8 cellular contexts compared by ENCODE assay signal in the genomic region with DNA sequence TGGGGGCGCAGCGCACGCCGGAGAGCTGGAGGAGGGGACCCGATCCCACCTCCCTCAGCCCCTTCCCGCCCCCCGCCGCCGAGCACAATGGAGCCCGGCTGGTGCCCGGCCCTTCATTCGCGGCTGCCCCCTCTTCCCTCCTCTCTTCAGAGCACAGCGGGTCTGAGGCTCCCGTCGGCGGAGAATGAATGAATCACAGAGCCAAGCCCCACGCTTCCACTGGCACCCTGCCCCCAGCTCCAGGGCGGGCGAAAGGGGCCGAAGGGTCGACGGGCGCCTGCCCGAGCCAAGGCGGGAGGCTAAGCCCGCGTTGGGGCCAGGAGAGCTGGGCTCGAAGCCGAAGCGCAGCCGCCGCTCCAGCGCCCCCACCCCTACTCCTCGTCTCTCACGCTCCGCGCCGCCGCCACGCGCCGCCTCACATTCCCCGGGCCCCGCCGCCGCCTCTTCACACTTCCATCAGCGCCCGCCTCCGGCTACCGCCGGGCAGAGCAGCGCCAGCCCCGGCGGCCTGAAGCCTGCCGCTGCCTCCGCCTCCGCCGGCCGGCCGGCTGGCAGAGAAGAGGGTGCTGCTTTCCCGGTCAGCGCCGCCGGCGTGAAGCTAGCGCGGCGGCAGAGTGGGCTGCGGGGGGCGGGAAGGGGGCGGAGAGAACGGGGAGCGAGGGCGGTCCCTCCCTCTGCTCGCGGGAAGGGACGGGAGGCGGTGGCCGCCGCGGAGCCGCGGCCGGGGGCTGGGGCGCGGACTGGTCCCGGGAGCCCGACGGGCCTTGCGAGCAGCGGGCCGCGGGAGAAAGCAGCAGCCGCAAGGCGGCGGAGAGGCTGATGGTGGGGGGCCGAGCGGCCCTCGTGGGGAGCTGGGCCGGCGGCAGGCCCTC. TPM values are rescaled to one million over a fixed set of nuclear protein-coding genes. Genes with fewer than 3 reads are reported as not detected.
DNase-seq lines count a peak whose midpoint lies in the region; ATAC-seq and TF ChIP-seq lines count a peak whose summit lies in the region.

A gene with protein sequence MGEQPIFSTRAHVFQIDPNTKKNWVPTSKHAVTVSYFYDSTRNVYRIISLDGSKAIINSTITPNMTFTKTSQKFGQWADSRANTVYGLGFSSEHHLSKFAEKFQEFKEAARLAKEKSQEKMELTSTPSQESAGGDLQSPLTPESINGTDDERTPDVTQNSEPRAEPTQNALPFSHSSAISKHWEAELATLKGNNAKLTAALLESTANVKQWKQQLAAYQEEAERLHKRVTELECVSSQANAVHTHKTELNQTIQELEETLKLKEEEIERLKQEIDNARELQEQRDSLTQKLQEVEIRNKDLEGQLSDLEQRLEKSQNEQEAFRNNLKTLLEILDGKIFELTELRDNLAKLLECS (minus strand): TSS at position 616 of the 872 bp plus-strand sequence. CDS start 1,360 bp downstream, outside the sequence.

- TF ChIP-seq CTCF in AG04450 (IDR thresholded peaks at IDR 0.05; ENCODE audit: low read depth, low read length) = no peak
- no peak for TF ChIP-seq CTCF in liver (IDR thresholded peaks at IDR 0.05; ENCODE audit: low read depth, low read length, missing input control)

- H3K9me3 ChIP-seq in AG04450 (ENCODE audit: control insufficient read depth, insufficient read depth, low read length) = no peaks in the 10 kb centered on the region; the same call in 1 of the 2 replicates
- H3K9me3 ChIP-seq in liver (ENCODE audit: control insufficient read depth in 4 of 4, low read length in 3 of 4) = no peaks in the 10 kb centered on the region

- H3K4me3 ChIP-seq in AG04450 (ENCODE audit: low read depth, low read length) (peak within 1 kb of the TSS; percentile 66), liver (ENCODE audit: low read depth in 1 of 3, low read length in 3 of 3) (peak within 1 kb of the TSS; percentile 74 to 98 (median 82))

- H3K27ac ChIP-seq in AG04450 (ENCODE audit: low read depth, low read length) (peak within 1 kb of the TSS; percentile 92), liver (ENCODE audit: low read depth in 1 of 2, low read length in 2 of 2) (peak within 1 kb of the TSS; percentile 97)

- POLR2A ChIA-PET in AG04450 (lab: Yijun Ruan, JAX) = interaction anchor here (0.6 to 2.5 kb wide), 12 partner anchors 10 to 922 kb away, joined by 3 to 10 read pairs (median 4); a partner anchor contains a TSS

- H3K27me3 ChIP-seq in AG04450 (ENCODE audit: control insufficient read depth, insufficient read depth, low read length) (no peaks in the 10 kb centered on the region), liver (ENCODE audit: control insufficient read depth in 4 of 4, insufficient read depth in 4 of 4, low read length in 3 of 4) (peaks cover 0 to 9% (median 1%) of the 10 kb centered on the region in 4 donors)

- H3K36me3 ChIP-seq in liver (ENCODE audit: control insufficient read depth in 4 of 4, insufficient read depth in 3 of 4, low read depth in 1 of 4, low read length in 3 of 4) = no peaks in the 10 kb centered on the region

- no peak for TF ChIP-seq RAD21 in liver (IDR thresholded peaks at IDR 0.05)

- CTCF ChIA-PET in AG04450 (lab: Charles Lee) = interaction anchor here (0.8 to 2.2 kb wide), 3 partner anchors 49 to 493 kb away, joined by 4 to 7 read pairs (median 4); no protein-coding TSS in a partner anchor

- WGBS in liver = under 1% methylated on average over 102 of the region's 102 CpGs

- peak within 1 kb of the TSS; percentile 75 to 97 for H3K9ac ChIP-seq in liver (ENCODE audit: low read depth in 1 of 2, low read length in 2 of 2)

- DNase-seq in AG04450 (ENCODE audit: low read depth, low spot score) = peak; percentile 36
- peak; percentile 61 for DNase-seq in NCI-H446 treated with DMSO at 0.1 percent for 48 hours (lab: John Stamatoyannopoulos, UW)
- peak; percentile 55 to 59 for DNase-seq in activated CD4-positive, alpha-beta T cell treated with anti-CD3 and anti-CD28 coated beads, Interleukin-2, amount 50 U/mL, for 24 hours (ENCODE audit: low read depth in 1 of 2, low spot score in 1 of 2)
- DNase-seq in dedifferentiated amniotic fluid mesenchymal stem cell (ENCODE audit: extremely low spot score) = peak; percentile 63
- peak; percentile 74 to 79 for DNase-seq in stimulated activated CD4-positive, alpha-beta T cell treated with anti-CD3 and anti-CD28 coated beads, Interleukin-4, amount 100 ng/mL, for 4 hours

- peaks cover 4 to 18% (median 10%) of the 10 kb centered on the region in 4 donors for H3K4me1 ChIP-seq in liver (ENCODE audit: control insufficient read depth in 4 of 4, insufficient read depth in 4 of 4, low read length in 3 of 4)

- ATAC-seq in GM18861 (IDR thresholded peaks at IDR 0.05; ENCODE audit: unreplicated experiment) (peak; percentile 29), HG03097 (IDR thresholded peaks at IDR 0.05; ENCODE audit: low FRiP score, unreplicated experiment) (peak; percentile 48)

TF ChIP-seq in liver, 16 proteins besides CTCF, POLR2A, EP300 and RAD21:
- TF ChIP-seq HNF4G (IDR thresholded peaks at IDR 0.05) (no peak), FOXA1 (IDR thresholded peaks at IDR 0.05) (no peak), YY1 (IDR thresholded peaks at IDR 0.05) (no peak), EGR1 (IDR thresholded peaks at IDR 0.05; ENCODE audit: low read depth in 2 of 2) (no peak), GABPA (IDR thresholded peaks at IDR 0.05 in 1 of 2, conservative IDR thresholded peaks at IDR 0.05 in 1 of 2) (no peak), JUND (IDR thresholded peaks at IDR 0.05) (no peak), HNF4A (conservative IDR thresholded peaks at IDR 0.05) (no peak), TAF1 (conservative IDR thresholded peaks at IDR 0.05) (no peak), FOXA2 (IDR thresholded peaks at IDR 0.05) (no peak), NR2F2 (IDR thresholded peaks at IDR 0.05) (no peak), SP1 (IDR thresholded peaks at IDR 0.05) (no peak), RXRA (IDR thresholded peaks at IDR 0.05) (no peak)
- TF ChIP-seq, protein P1, sequence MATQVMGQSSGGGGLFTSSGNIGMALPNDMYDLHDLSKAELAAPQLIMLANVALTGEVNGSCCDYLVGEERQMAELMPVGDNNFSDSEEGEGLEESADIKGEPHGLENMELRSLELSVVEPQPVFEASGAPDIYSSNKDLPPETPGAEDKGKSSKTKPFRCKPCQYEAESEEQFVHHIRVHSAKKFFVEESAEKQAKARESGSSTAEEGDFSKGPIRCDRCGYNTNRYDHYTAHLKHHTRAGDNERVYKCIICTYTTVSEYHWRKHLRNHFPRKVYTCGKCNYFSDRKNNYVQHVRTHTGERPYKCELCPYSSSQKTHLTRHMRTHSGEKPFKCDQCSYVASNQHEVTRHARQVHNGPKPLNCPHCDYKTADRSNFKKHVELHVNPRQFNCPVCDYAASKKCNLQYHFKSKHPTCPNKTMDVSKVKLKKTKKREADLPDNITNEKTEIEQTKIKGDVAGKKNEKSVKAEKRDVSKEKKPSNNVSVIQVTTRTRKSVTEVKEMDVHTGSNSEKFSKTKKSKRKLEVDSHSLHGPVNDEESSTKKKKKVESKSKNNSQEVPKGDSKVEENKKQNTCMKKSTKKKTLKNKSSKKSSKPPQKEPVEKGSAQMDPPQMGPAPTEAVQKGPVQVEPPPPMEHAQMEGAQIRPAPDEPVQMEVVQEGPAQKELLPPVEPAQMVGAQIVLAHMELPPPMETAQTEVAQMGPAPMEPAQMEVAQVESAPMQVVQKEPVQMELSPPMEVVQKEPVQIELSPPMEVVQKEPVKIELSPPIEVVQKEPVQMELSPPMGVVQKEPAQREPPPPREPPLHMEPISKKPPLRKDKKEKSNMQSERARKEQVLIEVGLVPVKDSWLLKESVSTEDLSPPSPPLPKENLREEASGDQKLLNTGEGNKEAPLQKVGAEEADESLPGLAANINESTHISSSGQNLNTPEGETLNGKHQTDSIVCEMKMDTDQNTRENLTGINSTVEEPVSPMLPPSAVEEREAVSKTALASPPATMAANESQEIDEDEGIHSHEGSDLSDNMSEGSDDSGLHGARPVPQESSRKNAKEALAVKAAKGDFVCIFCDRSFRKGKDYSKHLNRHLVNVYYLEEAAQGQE (IDR thresholded peaks at IDR 0.05) = no peak
- TF ChIP-seq, protein P2, sequence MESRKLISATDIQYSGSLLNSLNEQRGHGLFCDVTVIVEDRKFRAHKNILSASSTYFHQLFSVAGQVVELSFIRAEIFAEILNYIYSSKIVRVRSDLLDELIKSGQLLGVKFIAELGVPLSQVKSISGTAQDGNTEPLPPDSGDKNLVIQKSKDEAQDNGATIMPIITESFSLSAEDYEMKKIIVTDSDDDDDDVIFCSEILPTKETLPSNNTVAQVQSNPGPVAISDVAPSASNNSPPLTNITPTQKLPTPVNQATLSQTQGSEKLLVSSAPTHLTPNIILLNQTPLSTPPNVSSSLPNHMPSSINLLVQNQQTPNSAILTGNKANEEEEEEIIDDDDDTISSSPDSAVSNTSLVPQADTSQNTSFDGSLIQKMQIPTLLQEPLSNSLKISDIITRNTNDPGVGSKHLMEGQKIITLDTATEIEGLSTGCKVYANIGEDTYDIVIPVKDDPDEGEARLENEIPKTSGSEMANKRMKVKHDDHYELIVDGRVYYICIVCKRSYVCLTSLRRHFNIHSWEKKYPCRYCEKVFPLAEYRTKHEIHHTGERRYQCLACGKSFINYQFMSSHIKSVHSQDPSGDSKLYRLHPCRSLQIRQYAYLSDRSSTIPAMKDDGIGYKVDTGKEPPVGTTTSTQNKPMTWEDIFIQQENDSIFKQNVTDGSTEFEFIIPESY (IDR thresholded peaks at IDR 0.05) = no peak
- TF ChIP-seq, protein P3, sequence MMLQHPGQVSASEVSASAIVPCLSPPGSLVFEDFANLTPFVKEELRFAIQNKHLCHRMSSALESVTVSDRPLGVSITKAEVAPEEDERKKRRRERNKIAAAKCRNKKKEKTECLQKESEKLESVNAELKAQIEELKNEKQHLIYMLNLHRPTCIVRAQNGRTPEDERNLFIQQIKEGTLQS (IDR thresholded peaks at IDR 0.05) = no peak
- TF ChIP-seq, protein P4, sequence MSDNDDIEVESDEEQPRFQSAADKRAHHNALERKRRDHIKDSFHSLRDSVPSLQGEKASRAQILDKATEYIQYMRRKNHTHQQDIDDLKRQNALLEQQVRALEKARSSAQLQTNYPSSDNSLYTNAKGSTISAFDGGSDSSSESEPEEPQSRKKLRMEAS (IDR thresholded peaks at IDR 0.05) = no peak
TF ChIP-seq in liver: peak in this region for 0.

RNA-seq across cellular contexts. Expression of the gene that starts here (rescaled TPM):
- 4.4 and 5.1 TPM in 2 replicates for polyA plus RNA-seq in AG04450 (2011; rRNA removed)
- polyA minus RNA-seq in AG04450 (2011; rRNA and poly(A)+ RNA removed) = 2.6 and 6.9 TPM in 2 replicates
- total RNA-seq in liver = 1 to 10 TPM; 1.0 to 8.7 TPM
- 1 to 10 TPM in 1 of 2 donors, under 1 TPM in 1; 0.33 to 1.4 TPM for polyA plus RNA-seq in liver

Comparison
In these comparisons a context has a peak if more than half of its experiments do, and no peak if none do; other contexts are left out.
1. Peak in every context shown above with its lines: DNase-seq, ATAC-seq, H3K4me3 ChIP-seq and H3K27ac ChIP-seq.